ENCODE assay signal across 22 cellular contexts in the genomic region with DNA sequence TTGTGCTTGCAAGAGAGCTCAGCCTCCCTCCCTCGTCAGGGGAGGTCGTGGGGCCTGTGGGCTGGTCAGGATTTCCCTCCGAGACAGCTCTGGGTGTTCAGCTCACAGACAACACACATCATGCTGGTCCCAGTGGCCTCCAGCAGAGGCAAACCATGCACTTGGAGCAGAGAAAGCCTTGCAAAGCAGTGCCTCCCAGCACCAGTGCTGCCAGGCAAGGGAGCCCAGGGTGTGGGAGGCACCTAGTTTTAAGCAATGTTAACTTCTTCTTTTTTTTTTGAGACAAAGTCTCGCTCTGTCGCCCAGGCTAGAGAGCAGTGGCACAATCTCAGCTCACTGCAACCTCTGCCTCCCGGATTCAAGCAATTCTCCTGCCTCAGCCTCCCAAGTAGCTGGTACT. TPM values are rescaled to one million over a fixed set of nuclear protein-coding genes. Genes with fewer than 3 reads are reported as not detected.
DNase-seq lines count a peak whose midpoint lies in the region; ATAC-seq and TF ChIP-seq lines count a peak whose summit lies in the region.
"Had no signal": no experiment of that assay in that cellular context is flagged by ENCODE, and none has a peak within 500 bp of the region (broad histone marks: within the 10 kb centered on the region; RNA-seq: fewer than 3 reads in every experiment).

No MANE protein-coding gene starts in this region.

- H3K9ac ChIP-seq in mammary epithelial cell (ENCODE audit: insufficient read depth, low read length) = no peak overlapping the region
- H3K9ac ChIP-seq: GM23248 had no signal

- H3K27ac ChIP-seq in mammary epithelial cell (ENCODE audit: insufficient read depth, low read depth, low read length) = no peak overlapping the region
- H3K27ac ChIP-seq: GM23248, pancreas had no signal

- peaks cover 4% of the 10 kb centered on the region for H3K27me3 ChIP-seq in mammary epithelial cell (ENCODE audit: insufficient read depth, low read length)
- H3K27me3 ChIP-seq: dorsolateral prefrontal cortex, pancreas had no signal

- H4K20me1 ChIP-seq in mammary epithelial cell (ENCODE audit: insufficient read depth, low read length) = no peaks in the 10 kb centered on the region

- H2AFZ ChIP-seq in mammary epithelial cell (ENCODE audit: low read depth, low read length) = no peak overlapping the region
- H2AFZ ChIP-seq: GM23248 had no signal

- H3K4me2 ChIP-seq in mammary epithelial cell (ENCODE audit: insufficient read depth, low read depth, low read length) = no peak overlapping the region

- H3K4me1 ChIP-seq in mammary epithelial cell (ENCODE audit: insufficient read depth, low read length) = no peaks in the 10 kb centered on the region
- H3K4me1 ChIP-seq: pancreas had no signal

- POLR2A ChIA-PET in activated B cell treated with CpG ODN at 0.5 μM for 24 hours (lab: Charles Lee) = no interaction called here

- H3K4me1 Mint-ChIP-seq in activated B cell treated with CpG ODN at 0.5 μM for 24 hours = peaks cover 24% of the 10 kb centered on the region
- no peaks in the 10 kb centered on the region for H3K4me1 Mint-ChIP-seq in activated T-cell treated with anti-CD3 and anti-CD28 coated beads, Interleukin-2, amount 50 U/mL, for 72 hours (ENCODE audit: low read depth)

- no peaks in the 10 kb centered on the region for H3K9me3 ChIP-seq in mammary epithelial cell (replicated peaks; ENCODE audit: insufficient read depth, low read length)
- H3K9me3 ChIP-seq: pancreas had no signal

- no peaks in the 10 kb centered on the region for H3K36me3 ChIP-seq in mammary epithelial cell (ENCODE audit: insufficient read depth, low read length)
- H3K36me3 ChIP-seq: pancreas had no signal

- H3K79me2 ChIP-seq in mammary epithelial cell (ENCODE audit: insufficient read depth, low read length) = no peaks in the 10 kb centered on the region

- no peak overlapping the region for H3K4me3 Mint-ChIP-seq in activated B cell treated with CpG ODN at 0.5 μM for 24 hours
- no peak overlapping the region for H3K4me3 Mint-ChIP-seq in activated T-cell treated with anti-CD3 and anti-CD28 coated beads, Interleukin-2, amount 50 U/mL, for 72 hours
- H3K4me3 Mint-ChIP-seq: activated CD4-positive, alpha-beta memory T cell treated with anti-CD3 and anti-CD28 coated beads for 36 hours; activated T-cell treated with anti-CD3 and anti-CD28 coated beads, Interleukin-2, amount 50 U/mL, for 4 hours had no signal

- DNase-seq in CD1c-positive myeloid dendritic cell (ENCODE audit: extremely low spot score) = peak; percentile 78
- DNase-seq in Kasumi-1 (lab: John Stamatoyannopoulos, UW) = peak; percentile 73 to 74
- DNase-seq in activated B cell treated with CpG ODN at 0.5 μM for 24 hours = no peak
- DNase-seq in activated gamma-delta T cell (lab: John Stamatoyannopoulos, UW) = no peak
- DNase-seq in mammary epithelial cell = no peak
- no peak for DNase-seq in activated T-cell treated with anti-CD3 and anti-CD28 coated beads, Interleukin-2, amount 50 U/mL, for 72 hours
- DNase-seq: activated CD4-positive, alpha-beta memory T cell treated with anti-CD3 and anti-CD28 coated beads for 36 hours; activated T-cell treated with anti-CD3 and anti-CD28 coated beads, Interleukin-2, amount 50 U/mL, for 4 hours; GF-D8; GM23248; NCI-H1436 treated with DMSO at 0.1 percent for 48 hours; NCI-H446; pancreas; stimulated activated CD4-positive, alpha-beta T cell treated with anti-CD3 and anti-CD28 coated beads, Interleukin-4, amount 100 ng/mL, for 24 hours; stimulated activated CD8-positive, alpha-beta memory T cell treated with anti-CD3 and anti-CD28 coated beads, Interleukin-4, amount 100 ng/mL, for 48 hours had no signal

- in situ Hi-C loops in mammary epithelial cell (cut with MboI; ENCODE audit: low sequenced_read_pairs in 2 of 2) = no loop called here

- CTCF ChIA-PET in activated B cell treated with CpG ODN at 0.5 μM for 24 hours (lab: Charles Lee) = no interaction called here
- CTCF ChIA-PET in mammary epithelial cell (lab: Charles Lee; ENCODE audit: low non-redundant PET) = no interaction called here

- ATAC-seq in GM19452 (IDR thresholded peaks at IDR 0.05; ENCODE audit: unreplicated experiment) = peak; percentile 28
- ATAC-seq in activated B cell treated with CpG ODN at 0.5 μM for 24 hours (ENCODE audit: low read depth) = peak; percentile 70
- ATAC-seq in activated T-cell treated with anti-CD3 and anti-CD28 coated beads, Interleukin-2, amount 50 U/mL, for 72 hours (replicated peaks in 1 of 2) = no peak
- ATAC-seq in HG02623 (IDR thresholded peaks at IDR 0.05; ENCODE audit: unreplicated experiment) = no peak
- ATAC-seq: activated T-cell treated with anti-CD3 and anti-CD28 coated beads, Interleukin-2, amount 50 U/mL, for 4 hours; Panc1 had no signal

- peak overlapping the region; percentile 56 for H3K27ac Mint-ChIP-seq in activated B cell treated with CpG ODN at 0.5 μM for 24 hours
- no peak overlapping the region for H3K27ac Mint-ChIP-seq in activated T-cell treated with anti-CD3 and anti-CD28 coated beads, Interleukin-2, amount 50 U/mL, for 72 hours
- H3K27ac Mint-ChIP-seq: activated CD4-positive, alpha-beta memory T cell treated with anti-CD3 and anti-CD28 coated beads for 36 hours had no signal

- intact Hi-C loops in activated B cell treated with CpG ODN at 0.5 μM for 24 hours (cut with micrococcal nuclease) = no loop called here
- intact Hi-C loops in mammary epithelial cell (cut with micrococcal nuclease) = no loop called here

- no peaks in the 10 kb centered on the region for H3K36me3 Mint-ChIP-seq in activated B cell treated with CpG ODN at 0.5 μM for 24 hours (ENCODE audit: low read depth)
- peaks cover 0 to 1% of the 10 kb centered on the region in 2 donors for H3K36me3 Mint-ChIP-seq in activated T-cell treated with anti-CD3 and anti-CD28 coated beads, Interleukin-2, amount 50 U/mL, for 72 hours (ENCODE audit: insufficient read depth in 2 of 2)
- H3K36me3 Mint-ChIP-seq: activated CD4-positive, alpha-beta memory T cell treated with anti-CD3 and anti-CD28 coated beads for 36 hours had no signal

- dilution Hi-C loops in mammary epithelial cell (cut with HindIII; ENCODE audit: low sequenced_read_pairs) = no loop called here

- TF ChIP-seq CTCF in activated B cell treated with CpG ODN at 0.5 μM for 24 hours (IDR thresholded peaks at IDR 0.05) = no peak
- no peak for TF ChIP-seq CTCF in mammary epithelial cell (conservative IDR thresholded peaks at IDR 0.05 in 1 of 2, IDR thresholded peaks at IDR 0.05 in 1 of 2; ENCODE audit: extremely low read depth in 1 of 2, insufficient read depth in 1 of 2, low read depth in 1 of 2, low read length in 2 of 2)

- BruUV-seq in mammary epithelial cell (replicated peaks; lab: Mats Ljungman, UMichigan) = no TSS peak

- H3K27me3 Mint-ChIP-seq in activated B cell treated with CpG ODN at 0.5 μM for 24 hours = peaks cover 2% of the 10 kb centered on the region
- peaks cover 10% of the 10 kb centered on the region for H3K27me3 Mint-ChIP-seq in activated T-cell treated with anti-CD3 and anti-CD28 coated beads, Interleukin-2, amount 50 U/mL, for 72 hours (ENCODE audit: low read depth)

- peaks cover 7% of the 10 kb centered on the region for H3K9me3 Mint-ChIP-seq in activated B cell treated with CpG ODN at 0.5 μM for 24 hours
- peaks cover 3% of the 10 kb centered on the region in 2 donors for H3K9me3 Mint-ChIP-seq in activated T-cell treated with anti-CD3 and anti-CD28 coated beads, Interleukin-2, amount 50 U/mL, for 72 hours
- H3K9me3 Mint-ChIP-seq: activated CD4-positive, alpha-beta memory T cell treated with anti-CD3 and anti-CD28 coated beads for 36 hours had no signal

- no peak overlapping the region for H3K4me3 ChIP-seq in mammary epithelial cell (replicated peaks in 1 of 3; ENCODE audit: insufficient read depth in 1 of 3, low read depth in 2 of 3, low read length in 3 of 3)
- H3K4me3 ChIP-seq: dorsolateral prefrontal cortex, GM23248, pancreas had no signal

- 73% methylated on average over 6 of the region's 6 CpGs for WGBS in mammary epithelial cell (ENCODE audit: low coverage, missing lambda C conversion rate)

RNA-seq across cellular contexts. Expression of a gene that starts 34.0 kb away (rescaled TPM):
- total RNA-seq in activated B cell treated with CpG ODN at 0.5 μM for 24 hours (not detected in 2 replicates), mammary epithelial cell (not detected)
- not detected for polyA plus RNA-seq in mammary epithelial cell
- polyA minus RNA-seq in mammary epithelial cell = not detected
- total RNA-seq in activated T-cell treated with anti-CD3 and anti-CD28 coated beads, Interleukin-2, amount 50 U/mL, for 72 hours = 1 to 10 TPM; 4.1 to 7.4 TPM
- total RNA-seq: glomerular endothelial cell, GM23248, myocyte, skeletal muscle tissue had no signal
- polyA plus RNA-seq: GM23248 had no signal

Comparison
In these comparisons a context has a peak if more than half of its experiments do, and no peak if none do; other contexts are left out.
1. DNase-seq: peak in CD1c-positive myeloid dendritic cell (single experiment) and Kasumi-1 (2 of 2); none in activated B cell treated with CpG ODN at 0.5 μM for 24 hours (single experiment), activated gamma-delta T cell (single experiment), mammary epithelial cell (single experiment) and activated T-cell treated with anti-CD3 and anti-CD28 coated beads, Interleukin-2, amount 50 U/mL, for 72 hours (0 of 2).
2. ATAC-seq: peak in GM19452 (single experiment) and activated B cell treated with CpG ODN at 0.5 μM for 24 hours (single experiment); none in activated T-cell treated with anti-CD3 and anti-CD28 coated beads, Interleukin-2, amount 50 U/mL, for 72 hours (0 of 2) and HG02623 (single experiment).